ENCODE assay signal across 1 cellular context in the genomic region with DNA sequence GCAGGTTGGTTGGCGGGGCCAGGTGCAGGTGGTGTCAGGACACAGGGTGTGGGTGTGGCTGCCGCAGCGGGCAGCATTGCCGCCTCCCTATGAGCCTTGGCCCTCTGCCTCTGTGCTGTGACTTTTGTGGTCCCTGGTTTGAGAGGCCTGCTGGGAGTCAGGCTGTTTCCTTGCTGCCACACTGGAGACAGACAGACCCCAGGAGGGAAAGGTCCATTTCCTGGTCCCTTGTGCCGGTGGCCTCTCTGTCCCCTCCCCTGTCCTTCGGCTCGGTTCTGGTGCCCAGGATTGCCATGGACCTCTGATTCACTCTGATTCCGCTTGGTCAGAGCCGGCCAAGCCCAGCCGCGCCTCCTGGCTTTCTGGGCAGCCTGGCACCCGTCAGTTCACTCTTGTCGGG.
TF ChIP-seq lines count a peak whose summit lies in the region.

No MANE protein-coding gene starts in this region.

TF ChIP-seq in WTC11, 78 proteins besides CTCF, POLR2A, EP300 and RAD21 (continued from another document):
- TF ChIP-seq, protein P1, sequence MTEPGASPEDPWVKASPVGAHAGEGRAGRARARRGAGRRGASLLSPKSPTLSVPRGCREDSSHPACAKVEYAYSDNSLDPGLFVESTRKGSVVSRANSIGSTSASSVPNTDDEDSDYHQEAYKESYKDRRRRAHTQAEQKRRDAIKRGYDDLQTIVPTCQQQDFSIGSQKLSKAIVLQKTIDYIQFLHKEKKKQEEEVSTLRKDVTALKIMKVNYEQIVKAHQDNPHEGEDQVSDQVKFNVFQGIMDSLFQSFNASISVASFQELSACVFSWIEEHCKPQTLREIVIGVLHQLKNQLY (CRISPR knock-in tag; IDR thresholded peaks at IDR 0.05), result no peak
- no peak for TF ChIP-seq SOX15 (CRISPR knock-in tag; IDR thresholded peaks at IDR 0.05)
- TF ChIP-seq MXD4 (CRISPR knock-in tag; IDR thresholded peaks at IDR 0.05; ENCODE audit: borderline replicate concordance), result no peak
- no peak for TF ChIP-seq NR2C2 (CRISPR knock-in tag; IDR thresholded peaks at IDR 0.05)
- TF ChIP-seq, protein P2, sequence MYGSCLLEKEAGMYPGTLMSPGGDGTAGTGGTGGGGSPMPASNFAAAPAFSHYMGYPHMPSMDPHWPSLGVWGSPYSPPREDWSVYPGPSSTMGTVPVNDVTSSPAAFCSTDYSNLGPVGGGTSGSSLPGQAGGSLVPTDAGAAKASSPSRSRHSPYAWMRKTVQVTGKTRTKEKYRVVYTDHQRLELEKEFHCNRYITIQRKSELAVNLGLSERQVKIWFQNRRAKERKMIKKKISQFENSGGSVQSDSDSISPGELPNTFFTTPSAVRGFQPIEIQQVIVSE (CRISPR knock-in tag; IDR thresholded peaks at IDR 0.05; ENCODE audit: borderline replicate concordance), result no peak
- no peak for TF ChIP-seq ETV6 (CRISPR knock-in tag; IDR thresholded peaks at IDR 0.05)
- no peak for TF ChIP-seq ZNF396 (CRISPR knock-in tag; IDR thresholded peaks at IDR 0.05; ENCODE audit: borderline replicate concordance)
- no peak for TF ChIP-seq CBFB (CRISPR knock-in tag; IDR thresholded peaks at IDR 0.05; ENCODE audit: low read depth)
- no peak for TF ChIP-seq CREB1 (CRISPR knock-in tag; IDR thresholded peaks at IDR 0.05)
- TF ChIP-seq EMX1 (CRISPR knock-in tag; IDR thresholded peaks at IDR 0.05), result no peak
- TF ChIP-seq, protein P3, sequence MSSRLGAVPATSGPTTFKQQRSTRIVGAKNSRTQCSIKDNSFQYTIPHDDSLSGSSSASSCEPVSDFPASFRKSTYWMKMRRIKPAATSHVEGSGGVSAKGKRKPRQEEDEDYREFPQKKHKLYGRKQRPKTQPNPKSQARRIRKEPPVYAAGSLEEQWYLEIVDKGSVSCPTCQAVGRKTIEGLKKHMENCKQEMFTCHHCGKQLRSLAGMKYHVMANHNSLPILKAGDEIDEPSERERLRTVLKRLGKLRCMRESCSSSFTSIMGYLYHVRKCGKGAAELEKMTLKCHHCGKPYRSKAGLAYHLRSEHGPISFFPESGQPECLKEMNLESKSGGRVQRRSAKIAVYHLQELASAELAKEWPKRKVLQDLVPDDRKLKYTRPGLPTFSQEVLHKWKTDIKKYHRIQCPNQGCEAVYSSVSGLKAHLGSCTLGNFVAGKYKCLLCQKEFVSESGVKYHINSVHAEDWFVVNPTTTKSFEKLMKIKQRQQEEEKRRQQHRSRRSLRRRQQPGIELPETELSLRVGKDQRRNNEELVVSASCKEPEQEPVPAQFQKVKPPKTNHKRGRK (CRISPR knock-in tag; IDR thresholded peaks at IDR 0.05; ENCODE audit: borderline replicate concordance), result no peak
TF ChIP-seq in WTC11: peak in this region for 0.
